ENCODE assay signal across 12 cellular contexts in the genomic region with DNA sequence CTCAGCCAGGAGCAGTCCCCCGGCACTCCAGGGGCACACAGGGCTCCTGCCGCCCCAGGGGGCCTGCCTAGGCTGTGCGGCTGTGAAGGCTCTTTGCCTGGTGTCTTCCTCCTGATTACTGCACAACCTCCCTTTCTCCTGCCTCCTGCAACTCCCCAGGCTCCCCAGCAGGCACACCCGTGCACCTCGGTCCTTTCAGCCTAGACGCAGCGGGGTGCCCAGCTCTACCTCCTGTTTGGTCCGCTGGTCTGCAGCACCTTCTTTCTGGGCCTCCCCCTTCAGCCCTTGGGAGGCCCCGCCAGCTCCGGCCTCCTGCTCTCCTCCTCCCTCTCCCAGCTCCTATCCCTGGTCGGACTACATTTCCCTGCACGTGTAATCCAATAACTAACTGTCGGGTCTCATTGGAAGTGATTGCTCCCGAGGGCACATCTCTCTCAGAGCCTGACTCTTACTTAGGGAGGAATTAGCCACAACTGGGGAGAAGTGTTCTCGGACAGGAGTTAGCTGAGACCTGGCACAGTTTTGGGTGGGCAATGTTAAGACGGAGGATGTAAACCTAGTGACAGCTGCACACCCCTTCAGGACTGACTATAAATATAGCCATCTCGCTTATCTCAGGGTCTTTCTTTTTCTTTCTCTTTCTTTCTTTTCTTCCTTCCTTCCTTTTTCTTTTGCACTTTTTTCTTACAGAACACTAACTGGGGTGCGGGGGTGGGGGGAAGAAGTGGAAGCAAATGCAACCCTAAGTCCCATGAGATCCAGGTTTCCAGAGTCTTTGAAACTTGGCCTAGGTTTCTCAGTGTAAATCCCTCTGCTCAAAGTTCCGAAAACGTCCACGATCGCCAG. TPM values are rescaled to one million over a fixed set of nuclear protein-coding genes. Genes with fewer than 3 reads are reported as not detected.
DNase-seq lines count a peak whose midpoint lies in the region; ATAC-seq, FAIRE-seq and TF ChIP-seq lines count a peak whose summit lies in the region.
"Had no signal": no experiment of that assay in that cellular context is flagged by ENCODE, and none has a peak within 500 bp of the region (broad histone marks: within the 10 kb centered on the region; RNA-seq: fewer than 3 reads in every experiment).

No MANE protein-coding gene starts in this region.

- intact Hi-C loops in activated T-helper 1 cell treated with anti-CD3 and anti-CD28 coated beads, Interleukin-12 subunit alpha, Interleukin-12 subunit beta, Interleukin-2, Interleukin-4 antibody, amounts not matched to agents 30 ng/mL and 10 ng/mL and 1 ng/mL, durations not matched to agents 14 hours and 24 hours and 36 hours (cut with micrococcal nuclease): no loop called here

- no peak for TF ChIP-seq POLR2A in suprapubic skin (IDR thresholded peaks at IDR 0.05)
- no peak for TF ChIP-seq POLR2A in H54 (IDR thresholded peaks at IDR 0.05; ENCODE audit: low read depth, low read length)

- H3K4me1 ChIP-seq in suprapubic skin: peaks cover 47% of the 10 kb centered on the region

- no peaks in the 10 kb centered on the region for H3K36me3 Mint-ChIP-seq in activated T-cell treated with anti-CD3 and anti-CD28 coated beads, Interleukin-2, amount 50 U/mL, for 4 hours (ENCODE audit: insufficient read depth)
- no peaks in the 10 kb centered on the region for H3K36me3 Mint-ChIP-seq in activated T-helper 1 cell treated with anti-CD3 and anti-CD28 coated beads, Interleukin-12 subunit alpha, Interleukin-12 subunit beta, Interleukin-2, Interleukin-4 antibody, amounts not matched to agents 30 ng/mL and 10 ng/mL and 1 ng/mL, durations not matched to agents 14 hours and 24 hours and 36 hours (ENCODE audit: low read depth)

- peak overlapping the region; percentile 51 for H3K4me3 ChIP-seq in suprapubic skin

- no peaks in the 10 kb centered on the region for H3K9me3 ChIP-seq in suprapubic skin

- H3K9me3 Mint-ChIP-seq in activated T-cell treated with anti-CD3 and anti-CD28 coated beads, Interleukin-2, amount 50 U/mL, for 4 hours: no peaks in the 10 kb centered on the region
- H3K9me3 Mint-ChIP-seq in activated T-helper 1 cell treated with anti-CD3 and anti-CD28 coated beads, Interleukin-12 subunit alpha, Interleukin-12 subunit beta, Interleukin-2, Interleukin-4 antibody, amounts not matched to agents 30 ng/mL and 10 ng/mL and 1 ng/mL, durations not matched to agents 14 hours and 24 hours and 36 hours: no peaks in the 10 kb centered on the region

- peaks cover 100% of the 10 kb centered on the region for H3K27me3 ChIP-seq in suprapubic skin

- peaks cover 26% of the 10 kb centered on the region for H3K4me1 Mint-ChIP-seq in activated T-cell treated with anti-CD3 and anti-CD28 coated beads, Interleukin-2, amount 50 U/mL, for 4 hours (ENCODE audit: low read depth)
- peaks cover 8% of the 10 kb centered on the region for H3K4me1 Mint-ChIP-seq in activated T-helper 1 cell treated with anti-CD3 and anti-CD28 coated beads, Interleukin-12 subunit alpha, Interleukin-12 subunit beta, Interleukin-2, Interleukin-4 antibody, amounts not matched to agents 30 ng/mL and 10 ng/mL and 1 ng/mL, durations not matched to agents 14 hours and 24 hours and 36 hours (ENCODE audit: low read depth)

- no peak for DNase-seq in activated T-cell treated with anti-CD3 and anti-CD28 coated beads, Interleukin-2, amount 50 U/mL, for 4 hours
- DNase-seq in activated T-cell treated with anti-CD3 and anti-CD28 coated beads, Interleukin-2, amount 50 U/mL, for 1 hour: no peak
- no peak for DNase-seq in activated T-helper 1 cell treated with anti-CD3 and anti-CD28 coated beads, Interleukin-12 subunit alpha, Interleukin-12 subunit beta, Interleukin-2, Interleukin-4 antibody, amounts not matched to agents 30 ng/mL and 10 ng/mL and 1 ng/mL, durations not matched to agents 14 hours and 24 hours and 36 hours (ENCODE audit: low spot score)
- DNase-seq in islet precursor cell (peak; percentile 86), suprapubic skin (ENCODE audit: low spot score in 2 of 2) (peak in 1 of 2 donors; percentile 52), H54 (ENCODE audit: insufficient read length, low spot score) (no peak), A172 (ENCODE audit: low spot score) (no peak), GM19240 (ENCODE audit: insufficient read length, low spot score) (no peak)
- DNase-seq: activated effector memory CD4-positive, alpha-beta T cell treated with Interleukin-2 at 50 U/mL for 16 hours; DND-41; stimulated activated CD4-positive, alpha-beta T cell treated with anti-CD3 and anti-CD28 coated beads, Interleukin-1b, Interleukin-23, amount 100 ng/mL, for 48 hours had no signal

- H3K4me3 Mint-ChIP-seq in activated T-cell treated with anti-CD3 and anti-CD28 coated beads, Interleukin-2, amount 50 U/mL, for 4 hours: peak overlapping the region; percentile 67
- H3K4me3 Mint-ChIP-seq in activated T-helper 1 cell treated with anti-CD3 and anti-CD28 coated beads, Interleukin-12 subunit alpha, Interleukin-12 subunit beta, Interleukin-2, Interleukin-4 antibody, amounts not matched to agents 30 ng/mL and 10 ng/mL and 1 ng/mL, durations not matched to agents 14 hours and 24 hours and 36 hours: peak overlapping the region; percentile 20

- no peak for TF ChIP-seq EP300 in suprapubic skin (IDR thresholded peaks at IDR 0.05)

- H3K36me3 ChIP-seq in suprapubic skin: no peaks in the 10 kb centered on the region

- H3K27me3 Mint-ChIP-seq in activated T-cell treated with anti-CD3 and anti-CD28 coated beads, Interleukin-2, amount 50 U/mL, for 4 hours (ENCODE audit: low read depth): peaks cover 71% of the 10 kb centered on the region
- H3K27me3 Mint-ChIP-seq in activated T-helper 1 cell treated with anti-CD3 and anti-CD28 coated beads, Interleukin-12 subunit alpha, Interleukin-12 subunit beta, Interleukin-2, Interleukin-4 antibody, amounts not matched to agents 30 ng/mL and 10 ng/mL and 1 ng/mL, durations not matched to agents 14 hours and 24 hours and 36 hours (ENCODE audit: insufficient read depth): peaks cover 74% of the 10 kb centered on the region

- ATAC-seq in activated T-cell treated with anti-CD3 and anti-CD28 coated beads, Interleukin-2, amount 50 U/mL, for 4 hours: peak; percentile 27 to 30

- TF ChIP-seq CTCF in suprapubic skin (IDR thresholded peaks at IDR 0.05): no peak

- no peak overlapping the region for H3K27ac ChIP-seq in suprapubic skin
- H3K27ac ChIP-seq: KMS-11 had no signal

- peak overlapping the region; percentile 61 for H3K27ac Mint-ChIP-seq in activated T-helper 1 cell treated with anti-CD3 and anti-CD28 coated beads, Interleukin-12 subunit alpha, Interleukin-12 subunit beta, Interleukin-2, Interleukin-4 antibody, amounts not matched to agents 30 ng/mL and 10 ng/mL and 1 ng/mL, durations not matched to agents 14 hours and 24 hours and 36 hours

- 36% methylated on average over 22 of the region's 22 CpGs for WGBS in suprapubic skin

- FAIRE-seq in H54 (lab: Jason Lieb, UNC): no peak

RNA-seq across cellular contexts. Expression of gene FOXF2, which starts 1.1 kb away (rescaled TPM):
- total RNA-seq in activated T-cell treated with anti-CD3 and anti-CD28 coated beads, Interleukin-2, amount 50 U/mL, for 4 hours: under 1 TPM in 1 of 3 donors, not detected in 2; 0.08 TPM
- total RNA-seq in activated T-helper 1 cell treated with anti-CD3 and anti-CD28 coated beads, Interleukin-12 subunit alpha, Interleukin-12 subunit beta, Interleukin-2, Interleukin-4 antibody, amounts not matched to agents 30 ng/mL and 10 ng/mL and 1 ng/mL, durations not matched to agents 14 hours and 24 hours and 36 hours: not detected in 2 replicates
- 1 to 10 TPM in 2 of 4 donors, under 1 TPM in 2; 0.25 to 3.0 (median 0.99) TPM for total RNA-seq in suprapubic skin
- not detected in 2 replicates for total RNA-seq in A172 (2014; rRNA removed; shearing (Covaris generic))
